Comparison of ENCODE assay signal across 8 cellular contexts in genomic region chr9:26946753-26947727, GRCh38. TPM values are rescaled to one million over a fixed set of nuclear protein-coding genes. Genes with fewer than 3 reads are reported as not detected.
DNase-seq lines count a peak whose midpoint lies in the region; ATAC-seq and TF ChIP-seq lines count a peak whose summit lies in the region.

PLAA (minus strand) TSS chr9:26947242; CDS start chr9:26947045, 197 bp downstream.

- WGBS in stomach, 5 donors, result 0 to 1% (median 0%) methylated on average over 28 to 76 of the region's 76 CpGs

- peak within 1 kb of the TSS; percentile 65 for H3K27ac ChIP-seq in DOHH2 (ENCODE audit: low read depth, low read length)
- peak within 1 kb of the TSS; percentile 73 for H3K27ac ChIP-seq in Karpas-422 (ENCODE audit: low read length)
- peak within 1 kb of the TSS; percentile 98 for H3K27ac ChIP-seq in neural cell (ENCODE audit: low read length)
- peak within 1 kb of the TSS; percentile 93 to 99 (median 97) for H3K27ac ChIP-seq in stomach

- no peak for TF ChIP-seq RAD21 in neural cell (conservative IDR thresholded peaks at IDR 0.05)

- TF ChIP-seq POLR2A in Raji (IDR thresholded peaks at IDR 0.05; ENCODE audit: insufficient read depth, low read depth, low read length) (peak; percentile 77), stomach (IDR thresholded peaks at IDR 0.05) (peak in 1 of 4 donors; percentile 27)

- peak within 1 kb of the TSS; percentile 94 for H3K4me2 ChIP-seq in DOHH2 (ENCODE audit: low read length)
- peak within 1 kb of the TSS; percentile 99 for H3K4me2 ChIP-seq in Karpas-422 (ENCODE audit: low read depth, low read length, poor library complexity, severe bottlenecking)
- H3K4me2 ChIP-seq in neural cell (ENCODE audit: low read length), result peak within 1 kb of the TSS; percentile 96

- peak; percentile 75 for TF ChIP-seq EP300 in neural cell (conservative IDR thresholded peaks at IDR 0.05; ENCODE audit: poor library complexity, severe bottlenecking)
- TF ChIP-seq EP300 in stomach (IDR thresholded peaks at IDR 0.05), result no peak

- H4K20me1 ChIP-seq in DOHH2 (ENCODE audit: control insufficient read depth, insufficient read depth, low read depth, low read length) (no peaks in the 10 kb centered on the region; the same call in 1 of the 2 replicates), Karpas-422 (ENCODE audit: insufficient read depth, low read depth, low read length) (peaks cover 7% of the 10 kb centered on the region; the same call in 1 of the 2 replicates), neural cell (ENCODE audit: insufficient read depth) (no peaks in the 10 kb centered on the region)

- peak; percentile 19 for TF ChIP-seq CTCF in DOHH2 (IDR thresholded peaks at IDR 0.05; ENCODE audit: low read depth, low read length, poor library complexity, severe bottlenecking)
- TF ChIP-seq CTCF in neural cell (IDR thresholded peaks at IDR 0.05; ENCODE audit: poor library complexity, severe bottlenecking), result peak; percentile 46
- peak in 2 of 7 experiments; percentile 13 to 14 for TF ChIP-seq CTCF in stomach (IDR thresholded peaks at IDR 0.05)

- H3K9me3 ChIP-seq in DOHH2 (ENCODE audit: control insufficient read depth, insufficient read depth, low read length), result no peaks in the 10 kb centered on the region
- no peaks in the 10 kb centered on the region for H3K9me3 ChIP-seq in Karpas-422 (ENCODE audit: low read length)
- no peaks in the 10 kb centered on the region for H3K9me3 ChIP-seq in neural cell (ENCODE audit: low read length)
- no peaks in the 10 kb centered on the region for H3K9me3 ChIP-seq in stomach

- peak; percentile 96 for DNase-seq in Karpas-422
- peak; percentile 94 for DNase-seq in activated effector memory CD4-positive, alpha-beta T cell treated with anti-CD3 and anti-CD28 coated beads, Interleukin-2, amount 50 U/mL, for 16 hours
- DNase-seq in fibroblast of the conjunctiva (ENCODE audit: low read depth), result peak; percentile 82
- peak; percentile 89 for DNase-seq in stomach

- intact Hi-C loops in stomach (cut with DNase I; ENCODE audit: low total_unique reads), result no loop called here

- H3K9me2 ChIP-seq in DOHH2 (replicated peaks; ENCODE audit: control insufficient read depth, low read length) (no peaks in the 10 kb centered on the region), Karpas-422 (replicated peaks; ENCODE audit: insufficient read depth, low read length) (no peaks in the 10 kb centered on the region), neural cell (ENCODE audit: insufficient read depth, low read length) (no peaks in the 10 kb centered on the region)

- H3K27me3 ChIP-seq in DOHH2 (ENCODE audit: control insufficient read depth, low read length) (no peaks in the 10 kb centered on the region), Karpas-422 (ENCODE audit: low read length) (no peaks in the 10 kb centered on the region), neural cell (ENCODE audit: insufficient read depth, low read depth, low read length) (no peaks in the 10 kb centered on the region), stomach (no peaks in the 10 kb centered on the region)

- ATAC-seq in GM21825 (IDR thresholded peaks at IDR 0.05; ENCODE audit: unreplicated experiment), result peak; percentile 99

- H3K4me1 ChIP-seq in DOHH2 (ENCODE audit: control insufficient read depth, low read length) (peaks cover 21% of the 10 kb centered on the region), Karpas-422 (ENCODE audit: low read length) (peaks cover 26% of the 10 kb centered on the region), stomach (peaks cover 22 to 48% (median 33%) of the 10 kb centered on the region in 4 donors)

- H3K4me3 ChIP-seq in DOHH2 (ENCODE audit: low read length) (peak within 1 kb of the TSS; percentile 91), Karpas-422 (ENCODE audit: low read length) (peak within 1 kb of the TSS; percentile 83), neural cell (ENCODE audit: low read length) (peak within 1 kb of the TSS; percentile 98), stomach (peak within 1 kb of the TSS; percentile 74 to 84 (median 78))

- H3K36me3 ChIP-seq in DOHH2 (ENCODE audit: control insufficient read depth, low read length) (peaks cover 18% of the 10 kb centered on the region), Karpas-422 (ENCODE audit: insufficient read depth, low read length) (peaks cover 15% of the 10 kb centered on the region), neural cell (ENCODE audit: insufficient read depth, low read length) (no peaks in the 10 kb centered on the region), stomach (peaks cover 0 to 8% (median 0%) of the 10 kb centered on the region in 4 donors)

- H3K9ac ChIP-seq in Karpas-422 (ENCODE audit: low read length) (peak within 1 kb of the TSS; percentile 96), neural cell (ENCODE audit: low read length) (peak within 1 kb of the TSS; percentile 97)

- H3K79me2 ChIP-seq in DOHH2 (ENCODE audit: control insufficient read depth, low read length) (peaks cover 54% of the 10 kb centered on the region), Karpas-422 (ENCODE audit: low read length) (peaks cover 60% of the 10 kb centered on the region), neural cell (replicated peaks; ENCODE audit: insufficient read depth, low read length) (peaks cover 42% of the 10 kb centered on the region)

- H2AFZ ChIP-seq in Karpas-422 (ENCODE audit: low read length), result peak within 1 kb of the TSS; percentile 95; the same call in 1 of the 2 replicates
- H2AFZ ChIP-seq in neural cell (ENCODE audit: low read depth, low read length), result peak within 1 kb of the TSS; percentile 82

- H3F3A ChIP-seq in DOHH2 (ENCODE audit: control insufficient read depth, insufficient read depth) (0 out of 2 replicates have a peak, but pooled peaks cover 3% of the 10 kb centered on the region), neural cell (ENCODE audit: insufficient read depth, low read length, poor library complexity, severe bottlenecking) (no peaks in the 10 kb centered on the region)

TF ChIP-seq in neural cell, 6 proteins besides CTCF, POLR2A, EP300 and RAD21:
- no peak for TF ChIP-seq SMC3 (conservative IDR thresholded peaks at IDR 0.05; ENCODE audit: poor library complexity)
- peak; percentile 73 for TF ChIP-seq POLR2AphosphoS5 (IDR thresholded peaks at IDR 0.05)
- TF ChIP-seq MXI1 (conservative IDR thresholded peaks at IDR 0.05; ENCODE audit: poor library complexity, severe bottlenecking), result peak; percentile 98
- TF ChIP-seq REST (IDR thresholded peaks at IDR 0.05; ENCODE audit: borderline replicate concordance), result peak; percentile 88
- TF ChIP-seq EZH2 (IDR thresholded peaks at IDR 0.05; ENCODE audit: borderline replicate concordance, insufficient read depth, low read length, poor library complexity, severe bottlenecking), result no peak
- TF ChIP-seq TAF1 (IDR thresholded peaks at IDR 0.05; ENCODE audit: low read depth), result peak; percentile 81

RNA-seq across cellular contexts. Expression of gene PLAA, which starts in this region (rescaled TPM):
- 33.7 and 50.6 TPM in 2 replicates for total RNA-seq in Karpas-422 (2014; rRNA removed; shearing (Covaris generic); ENCODE audit: low replicate concordance)
- 27.4 and 30.6 TPM in 2 replicates for polyA plus RNA-seq in neural cell
- polyA minus RNA-seq in neural cell, result 72.1 and 83.5 TPM in 2 replicates
- 10 to 100 TPM in 3 of 5 donors, 1 to 10 TPM in 1, under 1 TPM in 1; 0.58 to 71.0 (median 31.7) TPM for total RNA-seq in stomach
- 10 to 100 TPM in 1 of 3 donors, 1 to 10 TPM in 2; 7.8 to 11.5 (median 9.1) TPM for polyA plus RNA-seq in stomach

Comparison
In these comparisons a context has a peak if more than half of its experiments do, and no peak if none do; other contexts are left out.
1. Peak in every context shown above with its lines: DNase-seq, ATAC-seq, H3K4me3 ChIP-seq and H3K27ac ChIP-seq.